In the genomic region with DNA sequence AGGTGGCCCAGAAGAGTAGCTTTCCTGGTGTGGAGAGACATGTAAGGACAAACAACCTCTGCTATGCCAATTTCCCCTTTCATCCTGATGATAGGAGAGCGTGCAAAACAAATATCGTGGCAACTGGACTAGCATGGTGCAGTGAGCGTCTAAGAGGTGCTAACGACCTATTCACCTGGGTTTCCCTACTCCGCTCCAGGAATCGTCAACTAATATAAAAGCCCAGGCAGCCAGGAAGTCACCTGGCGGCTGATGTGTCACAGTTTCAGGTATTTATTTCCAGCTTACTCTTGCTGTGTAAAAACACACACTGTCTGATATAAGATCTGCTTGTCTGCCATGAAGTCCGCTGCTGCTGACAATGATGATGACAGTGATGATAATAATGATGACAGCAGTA, we compare ENCODE assay signal across 1 cellular context.
TF ChIP-seq lines count a peak whose summit lies in the region.

No MANE protein-coding gene starts in this region.

TF ChIP-seq in K562, 482 proteins besides CTCF, POLR2A, EP300 and RAD21:
- TF ChIP-seq FIP1L1 (IDR thresholded peaks at IDR 0.05; ENCODE audit: low read depth, low read length, poor library complexity, severe bottlenecking) (no peak), JUNB (CRISPR knock-in tag; conservative IDR thresholded peaks at IDR 0.05) (no peak), ZNF316 (IDR thresholded peaks at IDR 0.05) (peak; percentile 32; the same call in 1 of the 2 replicates), COPS2 (conservative IDR thresholded peaks at IDR 0.05) (no peak), E2F1 (CRISPR knock-in tag; IDR thresholded peaks at IDR 0.05) (no peak)
